8 cellular contexts compared by ENCODE assay signal in the genomic region with DNA sequence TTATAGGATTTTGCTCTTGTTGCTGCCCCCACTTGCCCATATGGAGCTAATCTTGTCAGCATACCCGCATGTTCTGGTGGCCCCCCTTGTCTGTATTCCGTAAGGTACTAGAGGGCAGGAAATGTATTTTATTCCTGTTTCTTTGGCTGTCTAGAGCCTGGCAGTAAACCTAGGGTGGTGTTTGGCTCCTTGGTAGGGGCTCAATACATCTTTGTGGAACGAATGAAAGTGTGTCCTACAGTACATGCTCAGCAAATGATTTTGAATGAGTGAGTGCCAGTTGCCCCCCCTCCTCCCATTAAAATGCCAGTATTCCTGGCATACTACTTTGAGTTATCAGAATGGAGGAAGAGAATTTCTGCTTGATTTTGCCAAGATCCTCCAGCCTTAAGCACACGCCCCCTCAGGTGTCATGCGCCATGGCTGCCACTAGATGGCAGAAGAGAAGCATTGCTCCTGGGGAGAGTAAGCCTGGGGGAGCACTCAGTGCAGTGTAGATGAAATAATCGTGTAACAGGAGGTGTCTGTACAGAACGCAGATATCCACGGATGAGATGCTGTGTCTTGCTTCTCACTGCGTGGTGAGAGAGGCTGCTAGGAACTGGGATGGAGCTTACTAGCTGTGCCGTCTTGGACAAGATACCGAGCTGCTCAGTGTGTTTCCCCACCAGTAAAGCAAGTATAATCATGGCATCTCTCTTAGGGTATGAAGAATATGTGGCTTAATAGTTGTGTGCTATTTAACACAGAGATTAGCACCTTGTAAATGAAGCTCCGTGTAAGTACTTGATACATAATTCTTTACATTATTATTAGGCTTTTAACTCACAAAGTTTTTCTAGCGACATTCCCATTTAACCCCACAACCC. TPM values are rescaled to one million over a fixed set of nuclear protein-coding genes. Genes with fewer than 3 reads are reported as not detected.
DNase-seq lines count a peak whose midpoint lies in the region; ATAC-seq and TF ChIP-seq lines count a peak whose summit lies in the region.

No MANE protein-coding gene starts in this region.

- H3K4me1 ChIP-seq in left lung, result no peaks in the 10 kb centered on the region

- intact Hi-C loops in left lung (cut with DNase I), result loop anchor here in 1 of 2 donors (10.0 kb wide), 1 partner anchor 134 kb away; no protein-coding TSS in a partner anchor

- H3K9me3 ChIP-seq in left lung, result no peaks in the 10 kb centered on the region

- no peaks in the 10 kb centered on the region for H3K27me3 ChIP-seq in left lung

- DNase-seq in NCI-H1417 (lab: John Stamatoyannopoulos, UW), result peak; percentile 44 to 86 (median 74)
- no peak for DNase-seq in NCI-H1417 treated with DMSO at 0.1 percent for 48 hours (lab: John Stamatoyannopoulos, UW)
- peak; percentile 32 for DNase-seq in NCI-H2107 (lab: John Stamatoyannopoulos, UW)
- DNase-seq in activated CD4-positive, CD25-positive, alpha-beta regulatory T cell treated with anti-CD3 and anti-CD28 coated beads, Interleukin-2, amount 50 U/mL, for 72 hours, result peak; percentile 75
- peak; percentile 93 for DNase-seq in cerebellar cortex (ENCODE audit: low spot score)
- peak; percentile 63 to 83 for DNase-seq in left lung
- peak; percentile 65 to 68 for DNase-seq in stimulated activated CD4-positive, alpha-beta T cell treated with anti-CD3 and anti-CD28 coated beads, Interleukin-4, amount 100 ng/mL, for 4 hours

- H3K27ac ChIP-seq in left lung, result no peak overlapping the region

- H3K4me3 ChIP-seq in left lung, result no peak overlapping the region

- TF ChIP-seq CTCF in left lung (IDR thresholded peaks at IDR 0.05), result peak; percentile 99

- ATAC-seq in HG02623 (IDR thresholded peaks at IDR 0.05; ENCODE audit: unreplicated experiment) (peak; percentile 72), left lung (peak; percentile 100)

- no peaks in the 10 kb centered on the region for H3K36me3 ChIP-seq in left lung

RNA-seq across cellular contexts. Expression of a gene that starts 17.2 kb away (rescaled TPM):
- total RNA-seq in left lung, result 1 to 10 TPM; 7.2 to 9.8 TPM

RNA-seq across cellular contexts. Expression of a gene that starts 41.8 kb away (rescaled TPM):
- total RNA-seq in left lung, result 10 to 100 TPM; 66.0 to 94.2 TPM
